In genomic region chr9:118522093-118523028, GRCh38 we compare ENCODE assay signal across 9 cellular contexts.
A peak's percentile ranks its signal among the peaks of the same experiment; 100 is the strongest.
DNase-seq lines count a peak whose midpoint lies in the region; ATAC-seq and TF ChIP-seq lines count a peak whose summit lies in the region.
"Had no signal": no experiment of that assay in that cellular context is flagged by ENCODE, and none has a peak within 500 bp of the region (broad histone marks: within the 10 kb centered on the region; RNA-seq: fewer than 3 reads in every experiment).

No MANE protein-coding gene starts in this region.

- TF ChIP-seq CTCF in lower lobe of right lung (IDR thresholded peaks at IDR 0.05) = peak; percentile 57

- H3K27me3 ChIP-seq in lower lobe of right lung (ENCODE audit: low read depth) = no peaks in the 10 kb centered on the region
- H3K27me3 ChIP-seq: uterus had no signal

- peaks cover 0 to 4% of the 10 kb centered on the region in 2 donors for H3K9me3 Mint-ChIP-seq in effector memory CD8-positive, alpha-beta T cell

- H3K4me3 Mint-ChIP-seq in effector memory CD8-positive, alpha-beta T cell = no peak overlapping the region

- no peaks in the 10 kb centered on the region for H3K36me3 Mint-ChIP-seq in effector memory CD8-positive, alpha-beta T cell (ENCODE audit: insufficient read depth)

- no peak overlapping the region for H3K27ac ChIP-seq in lower lobe of right lung
- H3K27ac ChIP-seq: uterus had no signal

- no peaks in the 10 kb centered on the region for H3K27me3 Mint-ChIP-seq in effector memory CD8-positive, alpha-beta T cell

- H3K9me3 ChIP-seq in lower lobe of right lung = no peaks in the 10 kb centered on the region

- peak; percentile 16 for DNase-seq in SIG-M5 treated with dmso at 0.1 percent for 504 hours (lab: John Stamatoyannopoulos, UW; ENCODE audit: unreplicated experiment)
- DNase-seq in SIG-M5 (lab: John Stamatoyannopoulos, UW) = no peak
- DNase-seq in NCI-H82 (lab: John Stamatoyannopoulos, UW) = peak; percentile 69
- peak; percentile 43 for DNase-seq in cerebellar cortex (ENCODE audit: low spot score)
- DNase-seq in lower lobe of right lung = peak; percentile 25
- DNase-seq in effector memory CD8-positive, alpha-beta T cell = no peak

- no peak overlapping the region for H3K27ac Mint-ChIP-seq in effector memory CD8-positive, alpha-beta T cell

- peak; percentile 96 for ATAC-seq in GM19438 (IDR thresholded peaks at IDR 0.05; ENCODE audit: low read depth, unreplicated experiment)
- ATAC-seq in HG03342 (IDR thresholded peaks at IDR 0.05; ENCODE audit: unreplicated experiment) = peak; percentile 94
- peak; percentile 67 to 76 for ATAC-seq in lower lobe of right lung
- no peak for ATAC-seq in effector memory CD8-positive, alpha-beta T cell (replicated peaks)

- H3K36me3 ChIP-seq in lower lobe of right lung = no peaks in the 10 kb centered on the region
- H3K36me3 ChIP-seq: uterus had no signal

- H3K4me3 ChIP-seq in lower lobe of right lung = no peak overlapping the region
- H3K4me3 ChIP-seq: uterus had no signal

- no peaks in the 10 kb centered on the region for H3K4me1 Mint-ChIP-seq in effector memory CD8-positive, alpha-beta T cell (ENCODE audit: low read depth in 2 of 2)

- intact Hi-C loops in lower lobe of right lung (cut with DNase I) = no loop called here

- no peaks in the 10 kb centered on the region for H3K4me1 ChIP-seq in lower lobe of right lung
- H3K4me1 ChIP-seq: uterus had no signal

Comparison
In these comparisons a context has a peak if more than half of its experiments do, and no peak if none do; other contexts are left out.
1. DNase-seq: peak in SIG-M5 treated with dmso at 0.1 percent for 504 hours (single experiment), NCI-H82 (single experiment), cerebellar cortex (single experiment) and lower lobe of right lung (single experiment); none in SIG-M5 (single experiment) and effector memory CD8-positive, alpha-beta T cell (0 of 3).